In the genomic region with DNA sequence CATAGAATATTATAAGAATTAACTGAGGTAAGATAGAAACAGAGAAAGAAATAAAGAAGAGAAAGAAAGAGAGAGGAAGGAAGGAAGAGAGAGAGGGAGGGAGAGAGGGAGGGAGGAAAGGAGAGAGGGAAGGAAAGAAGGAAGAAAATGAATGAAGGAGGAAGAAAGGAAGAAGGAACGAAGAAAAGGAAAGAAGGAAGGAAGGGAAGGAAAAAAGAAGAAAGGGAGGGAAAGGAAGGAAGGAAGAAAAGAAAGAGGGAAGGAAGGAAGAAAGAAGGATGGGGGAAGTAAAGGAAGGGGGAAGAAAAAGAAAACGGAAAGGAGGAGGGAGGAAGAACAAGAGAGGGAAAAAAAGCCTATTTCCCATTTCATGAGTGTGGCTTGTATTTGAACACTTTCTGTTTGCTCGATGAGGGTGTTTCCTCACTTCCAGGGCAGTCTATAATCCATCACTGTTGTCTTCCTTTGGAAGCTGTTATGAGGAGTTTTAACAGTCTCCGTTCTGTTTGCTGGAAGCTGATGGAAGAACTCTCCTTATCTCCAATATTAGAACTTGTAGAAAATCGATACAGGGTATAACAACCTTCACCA, we compare ENCODE assay signal across 30 cellular contexts.
"Had no signal": no experiment of that assay in that cellular context is flagged by ENCODE, and none has a peak within 500 bp of the region (broad histone marks: within the 10 kb centered on the region; RNA-seq: fewer than 3 reads in every experiment).

No MANE protein-coding gene starts in this region.

- H3K36me3 ChIP-seq: neutrophil, ovary, spleen, suprapubic skin, tibial artery, transverse colon, upper lobe of right lung, uterus had no signal

- H3K9me3 ChIP-seq: neutrophil, ovary, psoas muscle, suprapubic skin, testis, tibial artery, transverse colon, upper lobe of right lung, uterus had no signal

- DNase-seq: naive thymus-derived CD8-positive, alpha-beta T cell; nephron progenitor cell; nucleus accumbens; ovary; posterior cingulate gyrus; psoas muscle; right cardiac atrium; spleen; stimulated activated CD4-positive, alpha-beta T cell treated with anti-CD3 and anti-CD28 coated beads, Interleukin-12 subunit alpha, Interleukin-12 subunit beta, amount 100 ng/mL, for 4 hours; stimulated activated CD4-positive, alpha-beta T cell treated with anti-CD3 and anti-CD28 coated beads, Interleukin-1b, Interleukin-23, amount 100 ng/mL, for 48 hours; stimulated activated CD4-positive, alpha-beta T cell treated with anti-CD3 and anti-CD28 coated beads, Interleukin-4, amount 100 ng/mL, for 1 hour; stimulated activated CD4-positive, alpha-beta T cell treated with anti-CD3 and anti-CD28 coated beads, Interleukin-4, amount 100 ng/mL, for 4 hours; stimulated activated CD8-positive, alpha-beta memory T cell treated with anti-CD3 and anti-CD28 coated beads, Interleukin-4, amount 100 ng/mL, for 48 hours; stimulated activated naive CD4-positive, alpha-beta T cell; stimulated activated naive CD8-positive, alpha-beta T cell treated with anti-CD3 and anti-CD28 coated beads, Interleukin-15, amount 100 ng/mL, for 72 hours; stimulated activated naive CD8-positive, alpha-beta T cell treated with anti-CD3 and anti-CD28 coated beads, Interleukin-15, Interleukin-2, amounts not matched to agents 100 U/mL and 50 U/mL, for 24 hours; substantia nigra; testis; tibial artery; transverse colon; upper lobe of right lung; uterus had no signal

- ATAC-seq: naive thymus-derived CD8-positive, alpha-beta T cell; natural killer cell treated with Interleukin-12 subunit alpha and Interleukin-12 subunit beta and Interleukin-15 and Interleukin-18, amount 100 ng/mL, for 72 hours; psoas muscle; right cardiac atrium; sciatic nerve; stimulated activated memory B cell treated with anti-CD40 and anti-IgM and Interleukin-4, amounts not matched to agents 10 μg/mL and 1 μg/mL and 100 μg/mL, for 72 hours; stimulated activated naive CD8-positive, alpha-beta T cell treated with anti-CD3 and anti-CD28 coated beads, Interleukin-15, amount 100 ng/mL, for 72 hours; stimulated activated naive CD8-positive, alpha-beta T cell treated with anti-CD3 and anti-CD28 coated beads, Interleukin-15, Interleukin-2, amounts not matched to agents 100 U/mL and 50 U/mL, for 24 hours; upper lobe of right lung had no signal

- H3K27me3 ChIP-seq: neutrophil, ovary, spleen, suprapubic skin, testis, tibial artery, transverse colon, upper lobe of right lung, uterus had no signal

- H2AFZ ChIP-seq: parathyroid adenoma had no signal

- H3K4me1 ChIP-seq: parathyroid adenoma, psoas muscle, spleen, suprapubic skin, testis, tibial artery, transverse colon, upper lobe of right lung, uterus had no signal

- H3K9ac ChIP-seq: parathyroid adenoma had no signal

- H3K79me2 ChIP-seq: parathyroid adenoma had no signal

- H3K27ac ChIP-seq: neutrophil, ovary, parathyroid adenoma, psoas muscle, skin epidermis, spleen, suprapubic skin, testis, tibial artery, transverse colon, upper lobe of right lung, uterus had no signal

- H3K4me2 ChIP-seq: smooth muscle cell had no signal

- H3K4me3 ChIP-seq: ovary, psoas muscle, skin epidermis, smooth muscle cell, spleen, suprapubic skin, testis, tibial artery, transverse colon, upper lobe of right lung, uterus had no signal
